8 cellular contexts compared by ENCODE assay signal in the genomic region with DNA sequence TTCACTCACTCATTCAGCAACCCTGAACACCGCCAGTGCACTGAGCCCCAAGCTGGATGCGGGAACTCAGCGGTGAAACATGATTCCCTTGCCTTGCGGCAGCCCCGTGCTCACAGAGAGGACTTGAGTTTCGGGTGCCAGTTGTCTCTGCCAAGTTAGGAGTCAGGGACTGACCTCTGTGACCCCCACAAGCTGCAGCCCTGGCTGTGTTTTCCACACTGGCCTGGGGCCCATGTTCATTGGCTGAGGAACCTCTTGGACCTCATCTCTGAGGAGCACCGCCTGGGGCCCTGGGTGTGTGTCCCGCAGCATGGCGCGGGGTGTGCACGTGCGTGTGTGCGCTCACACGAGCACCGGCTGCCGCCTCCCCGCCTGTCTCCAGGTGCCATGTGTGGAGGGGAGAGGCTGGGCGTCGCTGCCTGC. TPM values are rescaled to one million over a fixed set of nuclear protein-coding genes. Genes with fewer than 3 reads are reported as not detected.
DNase-seq lines count a peak whose midpoint lies in the region; ATAC-seq and TF ChIP-seq lines count a peak whose summit lies in the region.

No MANE protein-coding gene starts in this region.

- H3K56ac ChIP-seq in H9 (ENCODE audit: insufficient read length, low read depth, low read length): no peak overlapping the region

- peaks cover 7 to 100% (median 98%) of the 10 kb centered on the region in 6 donors for H3K36me3 ChIP-seq in spleen

- no peak for TF ChIP-seq CTCF in H9 (conservative IDR thresholded peaks at IDR 0.05)
- TF ChIP-seq CTCF in chondrocyte (IDR thresholded peaks at IDR 0.05): no peak
- TF ChIP-seq CTCF in spleen (IDR thresholded peaks at IDR 0.05 in 8 of 11, conservative IDR thresholded peaks at IDR 0.05 in 3 of 11): no peak

- H4K20me1 ChIP-seq in H9 (ENCODE audit: control insufficient read depth, insufficient read depth, insufficient read length): no peaks in the 10 kb centered on the region

- H4K8ac ChIP-seq in H9 (replicated peaks; ENCODE audit: insufficient read length, low read depth, low read length): no peak overlapping the region

- no peak overlapping the region for H3K4ac ChIP-seq in H9 (ENCODE audit: low read depth, low read length)

- no peak overlapping the region for H2BK15ac ChIP-seq in H9 (ENCODE audit: low read depth, low read length)

- no peak overlapping the region for H2BK12ac ChIP-seq in H9 (ENCODE audit: insufficient read length, low read depth, low read length)

- H4K5ac ChIP-seq in H9 (ENCODE audit: insufficient read length, low read depth, low read length): no peak overlapping the region

- no peak overlapping the region for H2AK5ac ChIP-seq in H9 (ENCODE audit: insufficient read length, low read length)

- H3K27ac ChIP-seq in H9 (ENCODE audit: insufficient read length, low read depth, low read length) (no peak overlapping the region), spleen (peak overlapping the region in 7 of 8 donors; percentile 54 to 88 (median 80))

- H3K18ac ChIP-seq in H9 (ENCODE audit: insufficient read length, low read depth, low read length): no peak overlapping the region

- H2BK5ac ChIP-seq in H9 (ENCODE audit: insufficient read length, low read length): no peak overlapping the region

- H3K27me3 Mint-ChIP-seq in H9 (ENCODE audit: low read depth): no peaks in the 10 kb centered on the region; the same call in 1 of the 2 replicates
- H3K27me3 Mint-ChIP-seq in chondrocyte (ENCODE audit: low read depth): no peaks in the 10 kb centered on the region

- H3T11ph ChIP-seq in H9 (ENCODE audit: low read length): no peak overlapping the region

- H3K4me2 ChIP-seq in H9 (ENCODE audit: insufficient read depth, insufficient read length, low read length): no peak overlapping the region

- H4K91ac ChIP-seq in H9 (ENCODE audit: insufficient read length, low read depth, low read length): no peak overlapping the region

- no CpG with 5 or more reads among the region's 19 CpGs for WGBS in H9 (ENCODE audit: extremely low coverage, insufficient read length, low lambda C conversion rate)
- WGBS in spleen, 5 donors: 64 to 84% (median 74%) methylated on average over 17 to 19 of the region's 19 CpGs

- H3K9me3 ChIP-seq in H9 (ENCODE audit: control insufficient read depth, low read depth, low read length) (no peaks in the 10 kb centered on the region), spleen (no peaks in the 10 kb centered on the region)

- H3K27me3 ChIP-seq in H9 (ENCODE audit: insufficient read depth, low read length): no peaks in the 10 kb centered on the region
- H3K27me3 ChIP-seq in spleen (replicated peaks in 1 of 7): no peaks in the 10 kb centered on the region

- H3K4me1 Mint-ChIP-seq in H9: no peaks in the 10 kb centered on the region
- peaks cover 48% of the 10 kb centered on the region for H3K4me1 Mint-ChIP-seq in chondrocyte (ENCODE audit: low read depth)

- H3K27ac Mint-ChIP-seq in H9 (peak overlapping the region in 2 of 3 experiments; percentile 80 to 88; a peak in 3 of 7 replicates), chondrocyte (ENCODE audit: unreplicated experiment) (peak overlapping the region; percentile 67)

- H3K23me2 ChIP-seq in H9 (ENCODE audit: insufficient read length, low read depth, low read length, poor library complexity, severe bottlenecking): no peaks in the 10 kb centered on the region

- intact Hi-C loops in left colon (cut with DNase I, micrococcal nuclease) (loop anchor here in 1 of 2 donors (10.0 kb wide), 1 partner anchor 58 kb away; no protein-coding TSS in a partner anchor), spleen (cut with DNase I; ENCODE audit: low total_unique reads) (no loop called here)

- H3K79me1 ChIP-seq in H9 (ENCODE audit: insufficient read depth, low read depth, low read length, poor library complexity, severe bottlenecking): no peaks in the 10 kb centered on the region

- H3K14ac ChIP-seq in H9 (ENCODE audit: insufficient read depth, low read length): no peak overlapping the region

- no peak overlapping the region for H3K4me3 ChIP-seq in spleen

- H2AFZ ChIP-seq in H9 (ENCODE audit: low read length): no peak overlapping the region

- H3K4me1 ChIP-seq in H9 (ENCODE audit: insufficient read depth, low read length) (no peaks in the 10 kb centered on the region), spleen (peaks cover 34 to 76% (median 59%) of the 10 kb centered on the region in 6 donors)

- no peak overlapping the region for H3K4me3 Mint-ChIP-seq in H9
- no peak overlapping the region for H3K4me3 Mint-ChIP-seq in chondrocyte (ENCODE audit: unreplicated experiment)

- H3K36me3 Mint-ChIP-seq in H9 (ENCODE audit: insufficient read depth in 1 of 3, low read depth in 3 of 3) (peaks cover 37 to 79% (median 71%) of the 10 kb centered on the region in 3 experiments; a peak in 6 of 7 replicates), chondrocyte (ENCODE audit: low read depth) (peaks cover 48% of the 10 kb centered on the region)

- peak; percentile 6 for ATAC-seq in left colon
- no peak for ATAC-seq in HG03457 (IDR thresholded peaks at IDR 0.05; ENCODE audit: unreplicated experiment)

- H2BK20ac ChIP-seq in H9 (ENCODE audit: low read depth, low read length, poor library complexity, severe bottlenecking): no peak overlapping the region

- H2BK120ac ChIP-seq in H9 (ENCODE audit: low read depth, low read length, poor library complexity, severe bottlenecking): no peak overlapping the region

- no peaks in the 10 kb centered on the region for H3K9me3 Mint-ChIP-seq in H9
- no peaks in the 10 kb centered on the region for H3K9me3 Mint-ChIP-seq in chondrocyte (ENCODE audit: low read depth)

- H3K79me2 ChIP-seq in H9 (ENCODE audit: insufficient read depth, low read length): no peaks in the 10 kb centered on the region

- no peak for TF ChIP-seq POLR2A in spleen (IDR thresholded peaks at IDR 0.05)

- no peak overlapping the region for H3K23ac ChIP-seq in H9 (ENCODE audit: insufficient read length, low read depth, low read length)

- DNase-seq in H9 (no peak), chondrocyte (ENCODE audit: low spot score) (no peak), left colon (no peak), spleen (no peak), dedifferentiated amniotic fluid mesenchymal stem cell (ENCODE audit: extremely low spot score) (no peak), DMS79 treated with DMSO at 0.1 percent for 48 hours (lab: John Stamatoyannopoulos, UW) (no peak)
- DNase-seq in stimulated activated CD4-positive, alpha-beta T cell treated with anti-CD3 and anti-CD28 coated beads, Interleukin-2, amount 100 ng/mL, for 24 hours: no peak

- no peak overlapping the region for H3K9ac ChIP-seq in H9 (ENCODE audit: extremely low read depth, insufficient read length, low read length)

RNA-seq across cellular contexts. Expression of a gene that starts 31.0 kb away (rescaled TPM):
- total RNA-seq in H9 (2021) (10.3 and 10.5 TPM in 2 replicates), chondrocyte (0.40 to 0.44 TPM (median 0.44 TPM) in 3 replicates), left colon (10 to 100 TPM; 10.1 to 10.2 TPM), spleen (10 to 100 TPM in 5 of 7 donors, 1 to 10 TPM in 2; 9.0 to 25.6 (median 12.6) TPM)
- 10 to 100 TPM; 15.2 to 33.3 (median 29.1) TPM for polyA plus RNA-seq in spleen
